In genomic region chr2:150598383-150598782, GRCh38 we compare ENCODE assay signal across 1 cellular context.
TF ChIP-seq lines count a peak whose summit lies in the region.

No MANE protein-coding gene starts in this region.

TF ChIP-seq in A549, 52 proteins besides CTCF, POLR2A, EP300 and RAD21 (continued from another document):
- TF ChIP-seq REST (IDR thresholded peaks at IDR 0.05): no peak
- no peak for TF ChIP-seq JUN (IDR thresholded peaks at IDR 0.05)
- no peak for TF ChIP-seq NR3C1 (IDR thresholded peaks at IDR 0.05)
